31 cellular contexts compared by ENCODE assay signal in the genomic region with DNA sequence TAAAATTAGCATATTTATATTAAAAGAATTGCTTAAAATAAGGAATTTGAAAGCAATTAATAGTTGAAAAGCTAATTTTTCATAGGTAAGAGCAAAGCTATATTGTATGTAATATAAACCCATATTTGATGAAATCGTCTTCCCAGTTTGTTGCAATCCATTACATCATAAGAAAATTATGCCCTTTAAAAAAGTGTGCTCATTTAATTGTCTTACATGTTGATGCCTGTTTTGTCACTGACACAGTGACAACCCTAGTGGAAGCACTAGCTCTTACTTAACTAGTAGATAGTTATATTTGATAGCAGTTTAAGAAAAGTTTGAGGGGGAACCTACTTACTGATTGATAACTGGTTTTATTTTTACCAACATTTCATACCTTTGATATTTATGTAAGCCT. TPM values are rescaled to one million over a fixed set of nuclear protein-coding genes. Genes with fewer than 3 reads are reported as not detected.
"Had no signal": no experiment of that assay in that cellular context is flagged by ENCODE, and none has a peak within 500 bp of the region (broad histone marks: within the 10 kb centered on the region; RNA-seq: fewer than 3 reads in every experiment).

No MANE protein-coding gene starts in this region.

- H3K36me3 ChIP-seq: adrenal gland, cardiac muscle cell, esophagus muscularis mucosa, gastrocnemius medialis had no signal

- H3K4me3 ChIP-seq: adrenal gland, body of pancreas, cardiac muscle cell, coronary artery, dorsolateral prefrontal cortex, esophagus muscularis mucosa, gastrocnemius medialis, heart left ventricle had no signal

- DNase-seq: activated CD4-positive, alpha-beta memory T cell treated with anti-CD3 and anti-CD28 coated beads for 36 hours; activated CD4-positive, alpha-beta T cell treated with anti-CD3 and anti-CD28 coated beads for 36 hours; activated CD4-positive, alpha-beta T cell treated with anti-CD3 and anti-CD28 coated beads, Interleukin-2, amount 10 ng/mL, durations not matched to agents 24 days and 14 days; activated CD4-positive, CD25-positive, alpha-beta regulatory T cell; activated CD4-positive, CD25-positive, alpha-beta regulatory T cell treated with anti-CD3 and anti-CD28 coated beads, Interleukin-2, amount 50 U/mL, for 72 hours; activated CD8-positive, alpha-beta memory T cell treated with anti-CD3 and anti-CD28 coated beads, Interleukin-2, amount 10 ng/mL, durations not matched to agents 7 days and 5 days; activated CD8-positive, alpha-beta memory T cell treated with anti-CD3 and anti-CD28 coated beads, Interleukin-2, amount 50 U/mL, for 4 hours; activated CD8-positive, alpha-beta T cell treated with anti-CD3 and anti-CD28 coated beads, Interleukin-2, amount 10 ng/mL, durations not matched to agents 7 days and 5 days; activated effector memory CD4-positive, alpha-beta T cell treated with anti-CD3 and anti-CD28 coated beads, Interleukin-2, amount 50 U/mL, for 16 hours; activated naive CD4-positive, alpha-beta T cell treated with anti-CD3 and anti-CD28 coated beads for 36 hours; activated naive CD8-positive, alpha-beta T cell treated with anti-CD3 and anti-CD28 coated beads for 36 hours; activated naive CD8-positive, alpha-beta T cell treated with anti-CD3 and anti-CD28 coated beads, Interleukin-2, amount 50 U/mL, for 24 hours; activated T-cell treated with anti-CD3 and anti-CD28 coated beads, Interleukin-2, amount 50 U/mL, for 1 hour; activated T-cell treated with anti-CD3 and anti-CD28 coated beads, Interleukin-2, amount 50 U/mL, for 48 hours; adrenal gland; amygdala; aorta; body of pancreas; central memory CD4-positive, alpha-beta T cell; dorsolateral prefrontal cortex; effector memory CD4-positive, alpha-beta T cell; endodermal cell; gastrocnemius medialis; glutamatergic neuron; heart left ventricle; T1000 had no signal

- H3K9me3 ChIP-seq: adrenal gland, body of pancreas, esophagus muscularis mucosa, gastrocnemius medialis, heart left ventricle had no signal

- H3K27ac ChIP-seq: adrenal gland, body of pancreas, cardiac muscle cell, coronary artery, dorsolateral prefrontal cortex, esophagus muscularis mucosa, foreskin keratinocyte, gastrocnemius medialis, heart left ventricle had no signal

- H3K27me3 ChIP-seq: adrenal gland, body of pancreas, cardiac muscle cell, dorsolateral prefrontal cortex, esophagus muscularis mucosa, foreskin keratinocyte, gastrocnemius medialis, heart left ventricle had no signal

- H3K4me1 ChIP-seq: adrenal gland, body of pancreas, esophagus muscularis mucosa, foreskin keratinocyte, gastrocnemius medialis, heart left ventricle had no signal

RNA-seq across cellular contexts. Expression of a gene that starts 30.0 kb away (rescaled TPM):
- total RNA-seq: cerebellum, foreskin keratinocyte had no signal
- polyA plus RNA-seq: cardiac muscle cell, foreskin keratinocyte had no signal
